Comparison of ENCODE assay signal across 27 cellular contexts in the genomic region with DNA sequence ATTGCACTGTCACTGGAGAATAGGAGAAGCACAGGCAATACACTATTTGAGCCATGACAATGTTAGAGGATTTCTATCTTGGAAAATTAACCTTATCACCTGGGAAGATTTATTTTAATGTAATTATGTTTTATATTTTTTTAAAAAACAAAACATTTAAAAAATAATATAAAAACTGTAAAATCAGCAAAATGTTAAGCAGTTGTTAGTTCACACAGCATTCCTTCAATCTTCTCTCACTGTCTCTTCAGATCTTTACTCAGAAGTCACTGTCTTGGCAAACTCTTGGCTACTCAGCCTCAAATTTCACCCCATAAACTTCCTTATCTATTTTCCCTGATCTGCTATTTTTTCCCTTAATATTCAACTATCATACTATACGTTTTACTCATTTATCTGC.
"Had no signal": no experiment of that assay in that cellular context is flagged by ENCODE, and none has a peak within 500 bp of the region (broad histone marks: within the 10 kb centered on the region; RNA-seq: fewer than 3 reads in every experiment).

No MANE protein-coding gene starts in this region.

- H3K36me3 ChIP-seq: stomach, suprapubic skin, thoracic aorta, thyroid gland, tibial artery, tibial nerve, transverse colon, upper lobe of left lung, upper lobe of right lung, uterus, vagina had no signal

- H3K27ac ChIP-seq: stomach, suprapubic skin, testis, thoracic aorta, thyroid gland, tibial artery, tibial nerve, transverse colon, upper lobe of left lung, upper lobe of right lung, uterus, vagina had no signal

- H3K4me1 ChIP-seq: stomach, suprapubic skin, testis, tibial artery, tibial nerve, transverse colon, upper lobe of left lung, upper lobe of right lung, uterus, vagina had no signal

- H3K4me3 ChIP-seq: stomach, suprapubic skin, testis, thoracic aorta, thyroid gland, tibial artery, tibial nerve, transverse colon, upper lobe of left lung, upper lobe of right lung, uterus, vagina had no signal

- DNase-seq: stimulated activated CD4-positive, alpha-beta T cell treated with anti-CD3 and anti-CD28 coated beads, Interleukin-2, amount 100 ng/mL, for 48 hours; stimulated activated CD4-positive, alpha-beta T cell treated with anti-CD3 and anti-CD28 coated beads, Interleukin-4, amount 100 ng/mL, for 1 hour; stimulated activated CD4-positive, alpha-beta T cell treated with anti-CD3 and anti-CD28 coated beads, Interleukin-4, amount 100 ng/mL, for 24 hours; stimulated activated CD4-positive, alpha-beta T cell treated with anti-CD3 and anti-CD28 coated beads, Interleukin-4, amount 100 ng/mL, for 4 hours; stimulated activated CD8-positive, alpha-beta memory T cell treated with anti-CD3 and anti-CD28 coated beads, Interleukin-4, amount 100 ng/mL, for 48 hours; stimulated activated naive B cell treated with anti-CD40 and anti-IgM and Interleukin-4, amounts not matched to agents 10 μg/mL and 1 μg/mL and 100 μg/mL, for 72 hours; stimulated activated naive CD4-positive, alpha-beta T cell; stimulated activated naive CD4-positive, alpha-beta T cell treated with Interleukin-2 at 50 U/mL for 16 hours; stimulated activated naive CD8-positive, alpha-beta T cell treated with anti-CD3 and anti-CD28 coated beads, Interleukin-15, amount 100 ng/mL, for 72 hours; stimulated activated naive CD8-positive, alpha-beta T cell treated with anti-CD3 and anti-CD28 coated beads, Interleukin-15, Interleukin-2, amounts not matched to agents 100 U/mL and 50 U/mL, for 24 hours; stomach; substantia nigra; testis; thyroid gland; tibial artery; transverse colon; trophoblast cell; upper lobe of left lung; upper lobe of right lung; uterus had no signal

- H3K27me3 ChIP-seq: stomach, suprapubic skin, testis, thyroid gland, tibial artery, tibial nerve, transverse colon, upper lobe of left lung, upper lobe of right lung, uterus, vagina had no signal

- ATAC-seq: stimulated activated effector memory CD8-positive, alpha-beta T cell treated with anti-CD3 and anti-CD28 coated beads, Interleukin-12 subunit alpha, Interleukin-12 subunit beta, amount 100 ng/mL, for 72 hours; stimulated activated memory B cell treated with anti-CD40 and anti-IgM and Interleukin-4, amounts not matched to agents 10 μg/mL and 1 μg/mL and 100 μg/mL, for 72 hours; stimulated activated naive CD8-positive, alpha-beta T cell treated with anti-CD3 and anti-CD28 coated beads, Interleukin-15, amount 100 ng/mL, for 72 hours; stimulated activated naive CD8-positive, alpha-beta T cell treated with anti-CD3 and anti-CD28 coated beads, Interleukin-15, Interleukin-2, amounts not matched to agents 100 U/mL and 50 U/mL, for 24 hours; upper lobe of right lung had no signal

- H3K9me3 ChIP-seq: stomach, suprapubic skin, testis, thoracic aorta, thyroid gland, tibial artery, tibial nerve, transverse colon, upper lobe of left lung, upper lobe of right lung, uterus, vagina had no signal

- FAIRE-seq: urothelium cell line had no signal
